In genomic region chr6:140017470-140017869, GRCh38 we compare ENCODE assay signal across 19 cellular contexts.
A peak's percentile ranks its signal among the peaks of the same experiment; 100 is the strongest.
DNase-seq lines count a peak whose midpoint lies in the region; ATAC-seq and TF ChIP-seq lines count a peak whose summit lies in the region.
"Had no signal": no experiment of that assay in that cellular context is flagged by ENCODE, and none has a peak within 500 bp of the region (broad histone marks: within the 10 kb centered on the region; RNA-seq: fewer than 3 reads in every experiment).

No MANE protein-coding gene starts in this region.

- no peak overlapping the region for H3K4me2 ChIP-seq in MM.1S (ENCODE audit: low read depth, low read length)
- H3K4me2 ChIP-seq: A549 had no signal

- DNase-seq in DMS153 treated with DMSO at 0.1 percent for 48 hours (lab: John Stamatoyannopoulos, UW; ENCODE audit: unreplicated experiment) (peak; percentile 31), LoVo (ENCODE audit: low spot score) (peak; percentile 17), amniotic epithelial cell (ENCODE audit: low read depth) (peak; percentile 74), left lobe of liver (ENCODE audit: low spot score) (no peak), MM.1S (no peak), NOMO-1 treated with dmso at 0.1 percent for 144 hours (lab: John Stamatoyannopoulos, UW; ENCODE audit: unreplicated experiment) (no peak), globus pallidus (ENCODE audit: low spot score) (no peak), NCI-H2196 (lab: John Stamatoyannopoulos, UW; ENCODE audit: unreplicated experiment) (no peak)
- DNase-seq: AML-193; Caco-2; CD4-positive, alpha-beta T cell; DMS79 treated with DMSO at 0.1 percent for 48 hours; GF-D8; GM23248; IMR-90 had no signal

- no peaks in the 10 kb centered on the region for H3K4me1 ChIP-seq in MM.1S (ENCODE audit: low read length)
- H3K4me1 ChIP-seq: A549, HAP-1 had no signal

- no peaks in the 10 kb centered on the region for H3F3A ChIP-seq in MM.1S (ENCODE audit: insufficient read depth, low read length)

- ATAC-seq in left lobe of liver = peak; percentile 29
- ATAC-seq: A549, K562 had no signal

- no peak overlapping the region for H3K4me3 ChIP-seq in MM.1S (ENCODE audit: low read length)
- H3K4me3 ChIP-seq: A549, GM23248, HAP-1, K562 had no signal

- TF ChIP-seq CTCF in MM.1S (IDR thresholded peaks at IDR 0.05; ENCODE audit: low read length) = no peak

- H3K9me2 ChIP-seq in MM.1S (replicated peaks; ENCODE audit: insufficient read depth, low read length) = no peaks in the 10 kb centered on the region

- no peak overlapping the region for H3K27ac ChIP-seq in MM.1S (ENCODE audit: low read length)
- H3K27ac ChIP-seq: A549, C4-2B, GM23248 had no signal

- H4K20me1 ChIP-seq in MM.1S (ENCODE audit: insufficient read depth, low read length) = no peaks in the 10 kb centered on the region

- H3K9ac ChIP-seq in MM.1S (ENCODE audit: low read length) = no peak overlapping the region
- H3K9ac ChIP-seq: GM23248 had no signal

- no peaks in the 10 kb centered on the region for H3K27me3 ChIP-seq in MM.1S (replicated peaks; ENCODE audit: insufficient read depth, low read length)

- no peaks in the 10 kb centered on the region for H3K79me2 ChIP-seq in MM.1S (ENCODE audit: low read length)

- no peaks in the 10 kb centered on the region for H3K9me3 ChIP-seq in MM.1S (replicated peaks; ENCODE audit: insufficient read depth, low read length)

- H3K36me3 ChIP-seq in MM.1S (replicated peaks; ENCODE audit: insufficient read depth, low read length) = no peaks in the 10 kb centered on the region
- H3K36me3 ChIP-seq: HAP-1 had no signal

- H2AFZ ChIP-seq in MM.1S (ENCODE audit: low read length) = no peak overlapping the region
- H2AFZ ChIP-seq: GM23248 had no signal

Comparison
In these comparisons a context has a peak if more than half of its experiments do, and no peak if none do; other contexts are left out.
1. DNase-seq: peak in DMS153 treated with DMSO at 0.1 percent for 48 hours (single experiment), LoVo (single experiment) and amniotic epithelial cell (single experiment); none in left lobe of liver (single experiment), MM.1S (single experiment), NOMO-1 treated with dmso at 0.1 percent for 144 hours (single experiment), globus pallidus (single experiment) and NCI-H2196 (single experiment).